20 cellular contexts compared by ENCODE assay signal in the genomic region with DNA sequence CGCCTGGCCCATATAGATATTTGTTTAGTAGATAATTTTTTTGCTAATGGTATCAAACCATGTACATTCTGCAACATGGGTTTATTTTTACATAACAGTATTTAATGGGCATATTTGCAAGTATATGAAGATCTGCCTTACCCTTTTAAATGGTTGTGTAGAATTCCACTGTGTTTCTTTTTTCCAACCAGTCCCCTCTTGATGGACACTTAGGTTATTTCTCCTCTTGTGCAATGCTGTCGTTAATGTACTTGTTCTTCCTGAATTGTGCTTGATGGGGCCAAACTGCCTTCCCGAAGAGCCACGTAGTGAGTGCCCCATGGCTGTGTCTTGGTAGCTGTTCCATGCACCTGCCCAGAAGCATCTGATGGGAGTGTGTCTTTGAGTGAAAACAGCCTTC. TPM values are rescaled to one million over a fixed set of nuclear protein-coding genes. Genes with fewer than 3 reads are reported as not detected.
A peak's percentile ranks its signal among the peaks of the same experiment; 100 is the strongest.
DNase-seq lines count a peak whose midpoint lies in the region; ATAC-seq, FAIRE-seq and TF ChIP-seq lines count a peak whose summit lies in the region.
"Had no signal": no experiment of that assay in that cellular context is flagged by ENCODE, and none has a peak within 500 bp of the region (broad histone marks: within the 10 kb centered on the region; RNA-seq: fewer than 3 reads in every experiment).

No MANE protein-coding gene starts in this region.

- no peak overlapping the region for H3K4me3 ChIP-seq in IMR-90 (ENCODE audit: insufficient read depth, low read depth, low read length)
- H3K4me3 ChIP-seq in body of pancreas: no peak overlapping the region
- H3K4me3 ChIP-seq in right lobe of liver: no peak overlapping the region
- no peak overlapping the region for H3K4me3 ChIP-seq in small intestine (ENCODE audit: low read depth in 1 of 2, low read length in 2 of 2)
- H3K4me3 ChIP-seq: A549, SJSA1 had no signal

- dilution Hi-C loops in IMR-90 (cut with HindIII; ENCODE audit: low sequenced_read_pairs, unreplicated experiment): no loop called here

- FAIRE-seq in small intestine (lab: Jason Lieb, UNC): no peak
- FAIRE-seq: A549, H54 had no signal

- no peak overlapping the region for H4K5ac ChIP-seq in IMR-90 (ENCODE audit: low read depth, low read length)

- no peak overlapping the region for H2BK5ac ChIP-seq in IMR-90 (ENCODE audit: low read depth, low read length, poor library complexity, severe bottlenecking)

- H3K27ac Mint-ChIP-seq in stimulated activated effector memory CD8-positive, alpha-beta T cell treated with anti-CD3 and anti-CD28 coated beads, Interleukin-12 subunit alpha, Interleukin-12 subunit beta, amount 100 ng/mL, for 72 hours: no peak overlapping the region
- H3K27ac Mint-ChIP-seq in chondrocyte (ENCODE audit: unreplicated experiment): no peak overlapping the region
- H3K27ac Mint-ChIP-seq: B cell had no signal

- no peak overlapping the region for H3K4me3 Mint-ChIP-seq in stimulated activated effector memory CD8-positive, alpha-beta T cell treated with anti-CD3 and anti-CD28 coated beads, Interleukin-12 subunit alpha, Interleukin-12 subunit beta, amount 100 ng/mL, for 72 hours
- H3K4me3 Mint-ChIP-seq in chondrocyte (ENCODE audit: unreplicated experiment): no peak overlapping the region
- H3K4me3 Mint-ChIP-seq: B cell, CD14-positive monocyte had no signal

- DNase-seq in IMR-90 (no peak), body of pancreas (no peak), right lobe of liver (no peak), small intestine (no peak), chondrocyte (ENCODE audit: low spot score) (no peak), HK-2 (ENCODE audit: unreplicated experiment) (no peak)
- DNase-seq in stimulated activated effector memory CD8-positive, alpha-beta T cell treated with anti-CD3 and anti-CD28 coated beads, Interleukin-12 subunit alpha, Interleukin-12 subunit beta, amount 100 ng/mL, for 72 hours (ENCODE audit: low spot score in 2 of 2): no peak
- DNase-seq: EL, GF-D8, MV-4-11, NCI-H1694, NCI-H2081, NCI-H2171 treated with DMSO at 0.1 percent for 48 hours, NCI-H526 had no signal

- H3K23ac ChIP-seq in IMR-90 (ENCODE audit: low read depth, low read length): no peak overlapping the region

- TF ChIP-seq POLR2A in IMR-90 (IDR thresholded peaks at IDR 0.05; ENCODE audit: low read depth, low read length): no peak
- no peak for TF ChIP-seq POLR2A in body of pancreas (IDR thresholded peaks at IDR 0.05)
- TF ChIP-seq POLR2A in right lobe of liver (IDR thresholded peaks at IDR 0.05): no peak

- no peak overlapping the region for H3K14ac ChIP-seq in IMR-90 (replicated peaks; ENCODE audit: low read depth, low read length)

- no peaks in the 10 kb centered on the region for H3K27me3 ChIP-seq in IMR-90 (ENCODE audit: control insufficient read depth, insufficient read depth, low read length)
- H3K27me3 ChIP-seq in body of pancreas: no peaks in the 10 kb centered on the region
- no peaks in the 10 kb centered on the region for H3K27me3 ChIP-seq in right lobe of liver
- H3K27me3 ChIP-seq in small intestine (ENCODE audit: control insufficient read depth in 2 of 2, insufficient read depth in 2 of 2, low read length in 2 of 2): no peaks in the 10 kb centered on the region
- H3K27me3 ChIP-seq: SJSA1 had no signal

- H2AK9ac ChIP-seq in IMR-90 (replicated peaks; ENCODE audit: low read depth, low read length, poor library complexity): peak overlapping the region; percentile 47

- no peak overlapping the region for H2BK20ac ChIP-seq in IMR-90 (ENCODE audit: low read depth, low read length)

- H3K9me3 ChIP-seq in IMR-90 (ENCODE audit: control insufficient read depth, insufficient read depth, low read length) (no peaks in the 10 kb centered on the region), body of pancreas (no peaks in the 10 kb centered on the region), right lobe of liver (no peaks in the 10 kb centered on the region), small intestine (ENCODE audit: control insufficient read depth, low read depth) (no peaks in the 10 kb centered on the region)
- H3K9me3 ChIP-seq: A549, SJSA1 had no signal

- no peak overlapping the region for H2AFZ ChIP-seq in IMR-90 (replicated peaks; ENCODE audit: low read length, poor library complexity)

- H3K79me1 ChIP-seq in IMR-90 (ENCODE audit: low read depth in 1 of 2, low read length in 2 of 2): no peaks in the 10 kb centered on the region

- intact Hi-C loops in IMR-90 (cut with micrococcal nuclease) (no loop called here), body of pancreas (cut with DNase I) (no loop called here), right lobe of liver (cut with DNase I) (no loop called here)

- POLR2A ChIA-PET in IMR-90 (lab: Charles Lee; ENCODE audit: unreplicated experiment): no interaction called here

- peaks cover 2% of the 10 kb centered on the region for H3K27me3 Mint-ChIP-seq in chondrocyte (ENCODE audit: low read depth)

- TF ChIP-seq RAD21 in IMR-90 (IDR thresholded peaks at IDR 0.05; ENCODE audit: low read length): no peak

- no TSS peak for BruUV-seq in IMR-90 (replicated peaks; lab: Mats Ljungman, UMichigan)

- in situ Hi-C loops in IMR-90 (cut with MboI; ENCODE audit: low sequenced_read_pairs): no loop called here

- H3K4me1 Mint-ChIP-seq in stimulated activated effector memory CD8-positive, alpha-beta T cell treated with anti-CD3 and anti-CD28 coated beads, Interleukin-12 subunit alpha, Interleukin-12 subunit beta, amount 100 ng/mL, for 72 hours: no peaks in the 10 kb centered on the region
- H3K4me1 Mint-ChIP-seq in chondrocyte (ENCODE audit: low read depth): no peaks in the 10 kb centered on the region
- H3K4me1 Mint-ChIP-seq: B cell had no signal

- H3K36me3 ChIP-seq in IMR-90 (ENCODE audit: control insufficient read depth, insufficient read depth, low read length): no peaks in the 10 kb centered on the region
- H3K36me3 ChIP-seq in body of pancreas (replicated peaks in 1 of 2; ENCODE audit: insufficient read depth in 1 of 2, low read depth in 2 of 2): no peaks in the 10 kb centered on the region
- no peaks in the 10 kb centered on the region for H3K36me3 ChIP-seq in right lobe of liver
- no peaks in the 10 kb centered on the region for H3K36me3 ChIP-seq in small intestine (ENCODE audit: control insufficient read depth in 2 of 2, insufficient read depth in 2 of 2, low read length in 2 of 2)
- H3K36me3 ChIP-seq: SJSA1 had no signal

- H3K4me1 ChIP-seq in IMR-90 (ENCODE audit: control insufficient read depth, insufficient read depth, low read length) (peaks cover 8% of the 10 kb centered on the region; the same call in 1 of the 2 replicates), body of pancreas (peaks cover 33% of the 10 kb centered on the region), right lobe of liver (peaks cover 0 to 43% (median 17%) of the 10 kb centered on the region in 4 donors), small intestine (ENCODE audit: control insufficient read depth in 2 of 2, insufficient read depth in 1 of 2, low read depth in 1 of 2, low read length in 1 of 2) (peaks cover 7 to 9% of the 10 kb centered on the region in 2 donors)

- H4K8ac ChIP-seq in IMR-90 (ENCODE audit: low read depth in 2 of 2, low read length in 2 of 2): no peak overlapping the region

- H2BK15ac ChIP-seq in IMR-90 (ENCODE audit: low read depth, low read length): no peak overlapping the region

- no peak overlapping the region for H3K4me2 ChIP-seq in IMR-90 (ENCODE audit: low read depth, low read length)
- H3K4me2 ChIP-seq: A549, KMS-11 had no signal

- no peak overlapping the region for H2BK120ac ChIP-seq in IMR-90 (ENCODE audit: low read depth, low read length)

- H3K27ac ChIP-seq in IMR-90 (ENCODE audit: insufficient read depth, low read length) (no peak overlapping the region), body of pancreas (peak overlapping the region in 3 of 4 donors; percentile 49 to 69 (median 56)), right lobe of liver (peak overlapping the region in 2 of 3 donors; percentile 43 to 60), small intestine (ENCODE audit: low read depth in 1 of 2, low read length in 1 of 2) (peak overlapping the region; percentile 22 to 52)
- H3K27ac ChIP-seq: A549, KMS-11, SJSA1 had no signal

- H3K9ac ChIP-seq in IMR-90 (ENCODE audit: low read depth, low read length): no peak overlapping the region
- H3K9ac ChIP-seq: KMS-11 had no signal

- no peak overlapping the region for H3K18ac ChIP-seq in IMR-90 (ENCODE audit: low read depth, low read length)

- CTCF ChIA-PET in IMR-90 (lab: Yijun Ruan, JAX): no interaction called here

- WGBS in IMR-90 (ENCODE audit: extremely low coverage in 2 of 2, insufficient read length in 1 of 2), 2 experiments: 92% methylated on average over 2 of the region's 4 CpGs; no CpG with 5 or more reads in 1 of the 2 experiments
- WGBS in body of pancreas, 2 donors: 74 to 82% methylated on average over 4 of the region's 4 CpGs
- WGBS in right lobe of liver (ENCODE audit: insufficient coverage, low coverage, low lambda C conversion rate, missing lambda C conversion rate): 69% methylated on average over 4 of the region's 4 CpGs
- WGBS in small intestine, 3 donors: 48 to 78% (median 61%) methylated on average over 4 of the region's 4 CpGs

- no peaks in the 10 kb centered on the region for H3K36me3 Mint-ChIP-seq in stimulated activated effector memory CD8-positive, alpha-beta T cell treated with anti-CD3 and anti-CD28 coated beads, Interleukin-12 subunit alpha, Interleukin-12 subunit beta, amount 100 ng/mL, for 72 hours
- no peaks in the 10 kb centered on the region for H3K36me3 Mint-ChIP-seq in chondrocyte (ENCODE audit: low read depth)
- H3K36me3 Mint-ChIP-seq: CD14-positive monocyte had no signal

- no peaks in the 10 kb centered on the region for H4K20me1 ChIP-seq in IMR-90 (ENCODE audit: insufficient read depth, low read length)

- H2AK5ac ChIP-seq in IMR-90 (ENCODE audit: low read depth, low read length): peak overlapping the region; percentile 21; the same call in 1 of the 2 replicates

- TF ChIP-seq CTCF in IMR-90 (conservative IDR thresholded peaks at IDR 0.05; ENCODE audit: low read depth, low read length) (no peak), body of pancreas (IDR thresholded peaks at IDR 0.05) (no peak), right lobe of liver (IDR thresholded peaks at IDR 0.05) (no peak), chondrocyte (IDR thresholded peaks at IDR 0.05) (no peak)

- H4K91ac ChIP-seq in IMR-90 (ENCODE audit: insufficient read depth, low read depth, low read length): no peak overlapping the region

- no peaks in the 10 kb centered on the region for H3K9me1 ChIP-seq in IMR-90 (ENCODE audit: insufficient read depth, low read length)

- H3K9me3 Mint-ChIP-seq in stimulated activated effector memory CD8-positive, alpha-beta T cell treated with anti-CD3 and anti-CD28 coated beads, Interleukin-12 subunit alpha, Interleukin-12 subunit beta, amount 100 ng/mL, for 72 hours: no peaks in the 10 kb centered on the region
- H3K9me3 Mint-ChIP-seq in chondrocyte (ENCODE audit: low read depth): no peaks in the 10 kb centered on the region
- H3K9me3 Mint-ChIP-seq: CD14-positive monocyte had no signal

- no peak overlapping the region for H3K56ac ChIP-seq in IMR-90 (ENCODE audit: extremely low read depth, insufficient read depth, low read length)

- no peak for ATAC-seq in IMR-90 (ENCODE audit: low read depth)
- no peak for ATAC-seq in body of pancreas
- ATAC-seq in right lobe of liver: no peak
- no peak for ATAC-seq in stimulated activated effector memory CD8-positive, alpha-beta T cell treated with anti-CD3 and anti-CD28 coated beads, Interleukin-12 subunit alpha, Interleukin-12 subunit beta, amount 100 ng/mL, for 72 hours
- ATAC-seq: A549 had no signal

- no peak overlapping the region for H3K4ac ChIP-seq in IMR-90 (ENCODE audit: low read depth, low read length)

RNA-seq across cellular contexts. Expression of gene EFHD2, which starts 39.4 kb away (rescaled TPM):
- total RNA-seq in IMR-90 (2012; rRNA removed): 22.6 and 23.1 TPM in 2 replicates
- 58.9 and 72.7 TPM in 2 replicates for polyA plus RNA-seq in IMR-90 (2012; rRNA removed)
- 59.0 and 96.1 TPM in 2 replicates for polyA plus RNA-seq in IMR-90 (2012; cell fraction: cytosol; rRNA removed)
- polyA plus RNA-seq in IMR-90 (2012; cell fraction: nucleus; rRNA removed; ENCODE audit: low replicate concordance): 77.3 and 108 TPM in 2 replicates
- 10 to 100 TPM; 56.7 to 78.6 TPM for total RNA-seq in body of pancreas
- 10 to 100 TPM in 5 of 6 experiments, 1 to 10 TPM in 1; 9.9 to 19.4 (median 15.6) TPM for total RNA-seq in right lobe of liver
- 100 to 1,000 TPM; 147 to 149 (median 149) TPM for polyA plus RNA-seq in small intestine
- 7.9 to 10.4 TPM (median 9.6 TPM) in 3 replicates for total RNA-seq in chondrocyte
